14 cellular contexts compared by ENCODE assay signal in the genomic region with DNA sequence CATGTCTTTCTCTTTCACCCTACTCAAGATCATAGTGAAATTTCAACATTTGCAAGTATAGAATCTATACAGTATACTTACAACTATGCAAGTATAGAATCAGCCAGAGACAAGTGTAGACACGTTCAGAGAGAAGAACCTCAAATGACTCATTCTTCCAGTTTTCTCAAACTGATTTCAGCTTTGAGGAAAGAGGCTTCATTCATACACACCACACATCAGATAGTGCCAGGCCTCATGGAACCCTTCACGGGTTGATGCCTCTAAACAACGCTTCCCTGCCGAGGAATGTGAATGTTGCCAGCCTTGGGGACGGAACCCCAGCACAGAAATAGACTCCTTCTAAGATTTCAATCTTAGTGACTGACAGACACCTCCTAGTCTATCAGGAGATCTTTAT.
DNase-seq lines count a peak whose midpoint lies in the region; ATAC-seq, FAIRE-seq and TF ChIP-seq lines count a peak whose summit lies in the region.
"Had no signal": no experiment of that assay in that cellular context is flagged by ENCODE, and none has a peak within 500 bp of the region (broad histone marks: within the 10 kb centered on the region; RNA-seq: fewer than 3 reads in every experiment).

No MANE protein-coding gene starts in this region.

- H3K27ac Mint-ChIP-seq in CD8-positive, alpha-beta memory T cell, result peak overlapping the region; percentile 88 to 99 (median 91)
- peak overlapping the region; percentile 31; the same call in 1 of the 2 replicates for H3K27ac Mint-ChIP-seq in HFFc6
- peak overlapping the region; percentile 32 for H3K27ac Mint-ChIP-seq in activated CD4-positive, alpha-beta memory T cell treated with anti-CD3 and anti-CD28 coated beads, Interleukin-2, amount 10 ng/mL, durations not matched to agents 7 days and 5 days

- peaks cover 99% of the 10 kb centered on the region for H3K4me1 ChIP-seq in CD8-positive, alpha-beta memory T cell (ENCODE audit: insufficient read depth, low read length)
- H3K4me1 ChIP-seq in keratinocyte (ENCODE audit: control insufficient read depth, extremely low read depth, insufficient read depth, low read length), result peaks cover 52% of the 10 kb centered on the region

- H3K9me3 Mint-ChIP-seq in CD8-positive, alpha-beta memory T cell, result no peaks in the 10 kb centered on the region
- H3K9me3 Mint-ChIP-seq in HFFc6, result no peaks in the 10 kb centered on the region
- no peaks in the 10 kb centered on the region for H3K9me3 Mint-ChIP-seq in activated CD4-positive, alpha-beta memory T cell treated with anti-CD3 and anti-CD28 coated beads, Interleukin-2, amount 10 ng/mL, durations not matched to agents 7 days and 5 days
- H3K9me3 Mint-ChIP-seq: naive B cell had no signal

- H3K27me3 Mint-ChIP-seq in CD8-positive, alpha-beta memory T cell, result peaks cover 0 to 2% of the 10 kb centered on the region in 2 donors
- no peaks in the 10 kb centered on the region; the same call in 1 of the 2 replicates for H3K27me3 Mint-ChIP-seq in HFFc6 (ENCODE audit: insufficient read depth)
- peaks cover 2% of the 10 kb centered on the region for H3K27me3 Mint-ChIP-seq in activated CD4-positive, alpha-beta memory T cell treated with anti-CD3 and anti-CD28 coated beads, Interleukin-2, amount 10 ng/mL, durations not matched to agents 7 days and 5 days
- H3K27me3 Mint-ChIP-seq: naive B cell had no signal

- H3K9ac ChIP-seq in keratinocyte (ENCODE audit: control insufficient read depth, extremely low read depth, insufficient read depth, low read length), result peak overlapping the region; percentile 35
- H3K9ac ChIP-seq: KMS-11 had no signal

- no peaks in the 10 kb centered on the region for H3K36me3 ChIP-seq in CD8-positive, alpha-beta memory T cell (ENCODE audit: insufficient read depth, low read length)
- no peaks in the 10 kb centered on the region for H3K36me3 ChIP-seq in keratinocyte (ENCODE audit: control insufficient read depth in 2 of 2, extremely low read depth in 1 of 2, insufficient read depth in 2 of 2, low read length in 2 of 2)
- H3K36me3 ChIP-seq: stomach had no signal

- peak overlapping the region; percentile 76 for H3K4me2 ChIP-seq in keratinocyte (ENCODE audit: control insufficient read depth, extremely low read depth, insufficient read depth, low read depth, low read length)
- H3K4me2 ChIP-seq: KMS-11 had no signal

- ATAC-seq in HG02623 (IDR thresholded peaks at IDR 0.05; ENCODE audit: unreplicated experiment), result no peak

- dilution Hi-C loops in keratinocyte (cut with MboI; ENCODE audit: extremely low pct_ligation_motif_present, low sequenced_read_pairs), result no loop called here

- peak; percentile 99 for FAIRE-seq in keratinocyte (lab: Jason Lieb, UNC)

- CTCF ChIA-PET in CD8-positive, alpha-beta memory T cell (lab: Charles Lee), result no interaction called here
- CTCF ChIA-PET in activated CD4-positive, alpha-beta memory T cell treated with anti-CD3 and anti-CD28 coated beads, Interleukin-2, amount 10 ng/mL, durations not matched to agents 7 days and 5 days (lab: Charles Lee), result no interaction called here

- peaks cover 91 to 100% (median 100%) of the 10 kb centered on the region in 3 donors for H3K4me1 Mint-ChIP-seq in CD8-positive, alpha-beta memory T cell
- H3K4me1 Mint-ChIP-seq in HFFc6 (ENCODE audit: low read depth), result peaks cover 67% of the 10 kb centered on the region
- H3K4me1 Mint-ChIP-seq in activated CD4-positive, alpha-beta memory T cell treated with anti-CD3 and anti-CD28 coated beads, Interleukin-2, amount 10 ng/mL, durations not matched to agents 7 days and 5 days, result peaks cover 80% of the 10 kb centered on the region

- TF ChIP-seq CTCF in HFFc6 (IDR thresholded peaks at IDR 0.05), result no peak
- no peak for TF ChIP-seq CTCF in keratinocyte (optimal IDR thresholded peaks at IDR 0.05 in 1 of 3, IDR thresholded peaks at IDR 0.05 in 1 of 3, conservative IDR thresholded peaks at IDR 0.05 in 1 of 3; ENCODE audit: extremely low read depth in 1 of 3, insufficient read depth in 2 of 3, low read length in 3 of 3)

- H3K9me1 ChIP-seq in keratinocyte (ENCODE audit: control insufficient read depth, extremely low read depth, insufficient read depth, low read length), result no peaks in the 10 kb centered on the region

- peak overlapping the region; percentile 7 for H3K4me3 ChIP-seq in CD8-positive, alpha-beta memory T cell (ENCODE audit: low read length)
- peak overlapping the region in 1 of 3 experiments; percentile 22 for H3K4me3 ChIP-seq in keratinocyte (ENCODE audit: control insufficient read depth in 2 of 3, extremely low read depth in 1 of 3, insufficient read depth in 2 of 3, low read depth in 1 of 3, low read length in 3 of 3)
- H3K4me3 ChIP-seq: SK-N-MC, stomach had no signal

- no peak overlapping the region for H3K27ac ChIP-seq in CD8-positive, alpha-beta memory T cell (ENCODE audit: low read depth, low read length)
- peak overlapping the region; percentile 72 for H3K27ac ChIP-seq in keratinocyte (ENCODE audit: control insufficient read depth, insufficient read depth, low read length)
- H3K27ac ChIP-seq: KMS-11, SK-N-MC, stomach had no signal

- peak overlapping the region in 3 of 7 donors; percentile 23 to 36 (median 28) for H3K4me3 Mint-ChIP-seq in CD8-positive, alpha-beta memory T cell
- H3K4me3 Mint-ChIP-seq in HFFc6, result no peak overlapping the region
- no peak overlapping the region for H3K4me3 Mint-ChIP-seq in activated CD4-positive, alpha-beta memory T cell treated with anti-CD3 and anti-CD28 coated beads, Interleukin-2, amount 10 ng/mL, durations not matched to agents 7 days and 5 days

- POLR2A ChIA-PET in CD8-positive, alpha-beta memory T cell (lab: Charles Lee), result no interaction called here
- POLR2A ChIA-PET in activated CD4-positive, alpha-beta memory T cell treated with anti-CD3 and anti-CD28 coated beads, Interleukin-2, amount 10 ng/mL, durations not matched to agents 7 days and 5 days (lab: Charles Lee), result interaction anchor here (1.3 kb wide), 1 partner anchor 384 kb away, joined by 3 read pairs; no protein-coding TSS in a partner anchor

- peak overlapping the region; percentile 92 for H2AFZ ChIP-seq in keratinocyte (ENCODE audit: control insufficient read depth, low read length)

- no peak for DNase-seq in CD8-positive, alpha-beta memory T cell
- DNase-seq in HFFc6 (no peak), keratinocyte (ENCODE audit: low read depth, low spot score) (peak; percentile 72), NCI-H2227 (lab: John Stamatoyannopoulos, UW; ENCODE audit: unreplicated experiment) (no peak), NCI-H345 (lab: John Stamatoyannopoulos, UW) (no peak)
- DNase-seq in activated CD4-positive, alpha-beta memory T cell treated with anti-CD3 and anti-CD28 coated beads, Interleukin-2, amount 10 ng/mL, durations not matched to agents 7 days and 5 days, result no peak
- DNase-seq: activated effector memory CD4-positive, alpha-beta T cell treated with Interleukin-2 at 50 U/mL for 16 hours; DMS79; naive B cell; NCI-H446; stomach had no signal

- H3K27me3 ChIP-seq in CD8-positive, alpha-beta memory T cell (ENCODE audit: insufficient read depth, low read length, poor library complexity, severe bottlenecking), result no peaks in the 10 kb centered on the region
- H3K27me3 ChIP-seq in keratinocyte (ENCODE audit: control insufficient read depth, extremely low read depth, insufficient read depth, low read length), result no peaks in the 10 kb centered on the region
- H3K27me3 ChIP-seq: stomach had no signal

- H3K9me3 ChIP-seq in CD8-positive, alpha-beta memory T cell (ENCODE audit: low read length), result no peaks in the 10 kb centered on the region
- no peaks in the 10 kb centered on the region for H3K9me3 ChIP-seq in keratinocyte (ENCODE audit: control insufficient read depth, low read depth, low read length)
- H3K9me3 ChIP-seq: stomach had no signal

- H4K20me1 ChIP-seq in keratinocyte (ENCODE audit: control insufficient read depth, extremely low read depth, insufficient read depth, low read length), result no peaks in the 10 kb centered on the region

- peaks cover 4 to 18% (median 5%) of the 10 kb centered on the region in 3 donors for H3K36me3 Mint-ChIP-seq in CD8-positive, alpha-beta memory T cell
- H3K36me3 Mint-ChIP-seq in HFFc6 (ENCODE audit: low read depth), result peaks cover 5% of the 10 kb centered on the region; the same call in 1 of the 2 replicates
- peaks cover 5% of the 10 kb centered on the region for H3K36me3 Mint-ChIP-seq in activated CD4-positive, alpha-beta memory T cell treated with anti-CD3 and anti-CD28 coated beads, Interleukin-2, amount 10 ng/mL, durations not matched to agents 7 days and 5 days (ENCODE audit: low read depth)
- H3K36me3 Mint-ChIP-seq: naive B cell had no signal

- no peaks in the 10 kb centered on the region for H3K79me2 ChIP-seq in keratinocyte (ENCODE audit: control insufficient read depth, insufficient read depth, low read length)

Comparison
In these comparisons a context has a peak if more than half of its experiments do, and no peak if none do; other contexts are left out.
1. H3K27ac Mint-ChIP-seq: peak in every context shown above with its lines; median percentile 91 in CD8-positive, alpha-beta memory T cell; 32 in activated CD4-positive, alpha-beta memory T cell treated with anti-CD3 and anti-CD28 coated beads, Interleukin-2, amount 10 ng/mL, durations not matched to agents 7 days and 5 days; 31 in HFFc6.